11 cellular contexts compared by ENCODE assay signal in the genomic region with DNA sequence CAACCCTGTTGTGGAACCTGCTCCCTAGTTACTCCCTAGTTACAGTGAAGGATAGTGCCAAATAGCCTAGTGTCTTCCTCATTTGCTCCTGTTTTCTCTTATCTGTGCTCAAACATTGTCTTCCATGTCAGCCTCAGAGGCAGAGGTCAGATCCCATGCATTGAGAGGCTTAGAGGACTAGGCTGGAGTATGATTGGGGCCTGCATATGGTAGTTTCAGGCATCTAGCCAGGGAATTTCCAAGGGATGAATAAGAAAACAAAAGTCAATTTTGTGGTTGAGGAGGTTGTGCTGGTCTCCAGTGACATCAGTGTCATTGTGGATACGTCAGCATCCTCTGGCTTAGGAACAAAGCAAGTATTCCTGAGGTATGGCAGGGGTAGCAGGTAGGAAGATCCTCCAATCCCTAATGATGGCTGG. TPM values are rescaled to one million over a fixed set of nuclear protein-coding genes. Genes with fewer than 3 reads are reported as not detected.
DNase-seq lines count a peak whose midpoint lies in the region; ATAC-seq lines count a peak whose summit lies in the region.
"Had no signal": no experiment of that assay in that cellular context is flagged by ENCODE, and none has a peak within 500 bp of the region (broad histone marks: within the 10 kb centered on the region; RNA-seq: fewer than 3 reads in every experiment).

No MANE protein-coding gene starts in this region.

- DNase-seq in ELR (ENCODE audit: low read depth) (peak; percentile 91), OCI-M2 (lab: John Stamatoyannopoulos, UW; ENCODE audit: unreplicated experiment) (peak; percentile 52), dermis microvascular lymphatic vessel endothelial cell (ENCODE audit: low read depth in 2 of 2) (peak; percentile 21 to 96), non-pigmented ciliary epithelial cell (ENCODE audit: low read depth) (peak; percentile 78), NCI-H510A treated with DMSO at 0.1 percent for 48 hours (lab: John Stamatoyannopoulos, UW) (no peak), NCI-H82 treated with DMSO at 0.1 percent for 48 hours (lab: John Stamatoyannopoulos, UW; ENCODE audit: unreplicated experiment) (no peak)
- DNase-seq: DMS79 treated with DMSO at 0.1 percent for 48 hours; effector memory CD8-positive, alpha-beta T cell; NCI-H1417 treated with DMSO at 0.1 percent for 48 hours; stimulated activated CD8-positive, alpha-beta memory T cell treated with anti-CD3 and anti-CD28 coated beads, Interleukin-4, amount 100 ng/mL, for 48 hours had no signal

- ATAC-seq in HG02870 (IDR thresholded peaks at IDR 0.05; ENCODE audit: unreplicated experiment): no peak
- ATAC-seq: effector memory CD8-positive, alpha-beta T cell had no signal

RNA-seq across cellular contexts. Expression of a gene that starts 9.4 kb away (rescaled TPM):
- 3.0 and 4.9 TPM in 2 replicates for total RNA-seq in dermis microvascular lymphatic vessel endothelial cell

RNA-seq across cellular contexts. Expression of a gene that starts 35.3 kb away (rescaled TPM):
- 79.2 and 96.2 TPM in 2 replicates for total RNA-seq in dermis microvascular lymphatic vessel endothelial cell

RNA-seq across cellular contexts. Expression of a gene that starts 49.7 kb away (rescaled TPM):
- total RNA-seq in dermis microvascular lymphatic vessel endothelial cell: 6.7 and 8.3 TPM in 2 replicates

Comparison
In these comparisons a context has a peak if more than half of its experiments do, and no peak if none do; other contexts are left out.
1. DNase-seq: peak in ELR (single experiment), OCI-M2 (single experiment), dermis microvascular lymphatic vessel endothelial cell (2 of 2) and non-pigmented ciliary epithelial cell (single experiment); none in NCI-H510A treated with DMSO at 0.1 percent for 48 hours (single experiment) and NCI-H82 treated with DMSO at 0.1 percent for 48 hours (single experiment).